In genomic region chr11:9446230-9446629, GRCh38 we compare ENCODE assay signal across 21 cellular contexts. TPM values are rescaled to one million over a fixed set of nuclear protein-coding genes. Genes with fewer than 3 reads are reported as not detected.
DNase-seq lines count a peak whose midpoint lies in the region; ATAC-seq and TF ChIP-seq lines count a peak whose summit lies in the region.
"Had no signal": no experiment of that assay in that cellular context is flagged by ENCODE, and none has a peak within 500 bp of the region (broad histone marks: within the 10 kb centered on the region; RNA-seq: fewer than 3 reads in every experiment).

No MANE protein-coding gene starts in this region.

- no peak overlapping the region for H3K4me3 ChIP-seq in CD4-positive, alpha-beta memory T cell (ENCODE audit: low read length in 2 of 2)

- H3K4me3 Mint-ChIP-seq in activated CD8-positive, alpha-beta T cell treated with anti-CD3 and anti-CD28 coated beads, Interleukin-2, amount 10 ng/mL, durations not matched to agents 7 days and 5 days = no peak overlapping the region
- H3K4me3 Mint-ChIP-seq in activated CD8-positive, alpha-beta T cell treated with anti-CD3 and anti-CD28 coated beads for 36 hours = no peak overlapping the region
- H3K4me3 Mint-ChIP-seq in CD4-positive, alpha-beta memory T cell = peak overlapping the region in 1 of 8 donors; percentile 23
- H3K4me3 Mint-ChIP-seq in T-cell (no peak overlapping the region), endothelial cell (ENCODE audit: unreplicated experiment) (peak overlapping the region; percentile 62)

- peaks cover 11% of the 10 kb centered on the region for H3K4me1 Mint-ChIP-seq in activated CD8-positive, alpha-beta T cell treated with anti-CD3 and anti-CD28 coated beads, Interleukin-2, amount 10 ng/mL, durations not matched to agents 7 days and 5 days (ENCODE audit: low read depth)
- no peaks in the 10 kb centered on the region for H3K4me1 Mint-ChIP-seq in activated CD8-positive, alpha-beta T cell treated with anti-CD3 and anti-CD28 coated beads for 36 hours (ENCODE audit: low read depth)
- H3K4me1 Mint-ChIP-seq in CD4-positive, alpha-beta memory T cell = peaks cover 3 to 10% (median 6%) of the 10 kb centered on the region in 4 donors
- H3K4me1 Mint-ChIP-seq in T-cell (peaks cover 6 to 12% (median 8%) of the 10 kb centered on the region in 3 donors), endothelial cell (ENCODE audit: unreplicated experiment) (no peaks in the 10 kb centered on the region)

- no peaks in the 10 kb centered on the region for H3K27me3 ChIP-seq in CD4-positive, alpha-beta memory T cell (ENCODE audit: insufficient read depth, low read length)
- H3K27me3 ChIP-seq: BE2C had no signal

- TF ChIP-seq CTCF in activated CD8-positive, alpha-beta T cell treated with anti-CD3 and anti-CD28 coated beads for 36 hours (IDR thresholded peaks at IDR 0.05) = no peak
- no peak for TF ChIP-seq CTCF in endothelial cell (IDR thresholded peaks at IDR 0.05; ENCODE audit: unreplicated experiment)

- H3K9me3 ChIP-seq in CD4-positive, alpha-beta memory T cell (ENCODE audit: control insufficient read depth in 1 of 2, low read length in 2 of 2) = no peaks in the 10 kb centered on the region
- H3K9me3 ChIP-seq: BE2C, SK-N-SH had no signal

- peak overlapping the region; percentile 37 for H3K27ac Mint-ChIP-seq in activated CD8-positive, alpha-beta T cell treated with anti-CD3 and anti-CD28 coated beads, Interleukin-2, amount 10 ng/mL, durations not matched to agents 7 days and 5 days
- no peak overlapping the region for H3K27ac Mint-ChIP-seq in activated CD8-positive, alpha-beta T cell treated with anti-CD3 and anti-CD28 coated beads for 36 hours
- H3K27ac Mint-ChIP-seq in CD4-positive, alpha-beta memory T cell = peak overlapping the region; percentile 9 to 70 (median 16)
- H3K27ac Mint-ChIP-seq in T-cell (peak overlapping the region; percentile 44 to 85), endothelial cell (ENCODE audit: unreplicated experiment) (no peak overlapping the region)

- no peaks in the 10 kb centered on the region for H3K9me3 Mint-ChIP-seq in activated CD8-positive, alpha-beta T cell treated with anti-CD3 and anti-CD28 coated beads, Interleukin-2, amount 10 ng/mL, durations not matched to agents 7 days and 5 days (ENCODE audit: insufficient read depth)
- H3K9me3 Mint-ChIP-seq in activated CD8-positive, alpha-beta T cell treated with anti-CD3 and anti-CD28 coated beads for 36 hours = peaks cover 5% of the 10 kb centered on the region
- peaks cover 0 to 9% (median 0%) of the 10 kb centered on the region in 8 donors for H3K9me3 Mint-ChIP-seq in CD4-positive, alpha-beta memory T cell
- H3K9me3 Mint-ChIP-seq in T-cell = no peaks in the 10 kb centered on the region
- H3K9me3 Mint-ChIP-seq in endothelial cell (ENCODE audit: unreplicated experiment) = no peaks in the 10 kb centered on the region

- H3K27me3 Mint-ChIP-seq in activated CD8-positive, alpha-beta T cell treated with anti-CD3 and anti-CD28 coated beads, Interleukin-2, amount 10 ng/mL, durations not matched to agents 7 days and 5 days (ENCODE audit: low read depth) = no peaks in the 10 kb centered on the region
- no peaks in the 10 kb centered on the region for H3K27me3 Mint-ChIP-seq in activated CD8-positive, alpha-beta T cell treated with anti-CD3 and anti-CD28 coated beads for 36 hours
- H3K27me3 Mint-ChIP-seq in CD4-positive, alpha-beta memory T cell = no peaks in the 10 kb centered on the region
- no peaks in the 10 kb centered on the region for H3K27me3 Mint-ChIP-seq in T-cell
- H3K27me3 Mint-ChIP-seq in endothelial cell (ENCODE audit: unreplicated experiment) = peaks cover 1% of the 10 kb centered on the region
- H3K27me3 Mint-ChIP-seq: CD8-positive, alpha-beta memory T cell had no signal

- intact Hi-C loops in activated CD8-positive, alpha-beta T cell treated with anti-CD3 and anti-CD28 coated beads for 36 hours (cut with micrococcal nuclease) = no loop called here
- intact Hi-C loops in CD4-positive, alpha-beta memory T cell (cut with micrococcal nuclease) = no loop called here

- ATAC-seq in activated CD8-positive, alpha-beta T cell treated with anti-CD3 and anti-CD28 coated beads, Interleukin-2, amount 10 ng/mL, durations not matched to agents 7 days and 5 days = no peak
- no peak for ATAC-seq in activated CD8-positive, alpha-beta T cell treated with anti-CD3 and anti-CD28 coated beads for 36 hours
- ATAC-seq in T-cell (replicated peaks in 1 of 4) (peak in 1 of 4 experiments; percentile 41), GM21526 (IDR thresholded peaks at IDR 0.05; ENCODE audit: low FRiP score, unreplicated experiment) (no peak)

- H3K36me3 ChIP-seq in CD4-positive, alpha-beta memory T cell (ENCODE audit: insufficient read depth, low read length) = peaks cover 11% of the 10 kb centered on the region

- H3K4me1 ChIP-seq in CD4-positive, alpha-beta memory T cell (ENCODE audit: insufficient read depth, low read length) = peaks cover 4% of the 10 kb centered on the region
- H3K4me1 ChIP-seq: BE2C had no signal

- POLR2A ChIA-PET in activated CD8-positive, alpha-beta T cell treated with anti-CD3 and anti-CD28 coated beads, Interleukin-2, amount 10 ng/mL, durations not matched to agents 7 days and 5 days (lab: Charles Lee) = no interaction called here
- POLR2A ChIA-PET in activated CD8-positive, alpha-beta T cell treated with anti-CD3 and anti-CD28 coated beads for 36 hours (lab: Charles Lee) = no interaction called here
- POLR2A ChIA-PET in CD4-positive, alpha-beta memory T cell (lab: Charles Lee; ENCODE audit: partially characterized antibody) = no interaction called here
- POLR2A ChIA-PET in T-cell (lab: Charles Lee) = no interaction called here

- H3K36me3 Mint-ChIP-seq in activated CD8-positive, alpha-beta T cell treated with anti-CD3 and anti-CD28 coated beads, Interleukin-2, amount 10 ng/mL, durations not matched to agents 7 days and 5 days (ENCODE audit: low read depth) = peaks cover 52% of the 10 kb centered on the region
- H3K36me3 Mint-ChIP-seq in activated CD8-positive, alpha-beta T cell treated with anti-CD3 and anti-CD28 coated beads for 36 hours (ENCODE audit: low read depth) = peaks cover 48% of the 10 kb centered on the region
- peaks cover 17 to 39% of the 10 kb centered on the region in 2 donors for H3K36me3 Mint-ChIP-seq in CD4-positive, alpha-beta memory T cell
- peaks cover 24% of the 10 kb centered on the region for H3K36me3 Mint-ChIP-seq in T-cell
- peaks cover 12% of the 10 kb centered on the region for H3K36me3 Mint-ChIP-seq in endothelial cell (ENCODE audit: low read depth, unreplicated experiment)

- no peak for DNase-seq in activated CD8-positive, alpha-beta T cell treated with anti-CD3 and anti-CD28 coated beads, Interleukin-2, amount 10 ng/mL, durations not matched to agents 7 days and 5 days
- DNase-seq in activated CD8-positive, alpha-beta T cell treated with anti-CD3 and anti-CD28 coated beads for 36 hours = no peak
- DNase-seq in CD4-positive, alpha-beta memory T cell = peak in 1 of 5 donors; percentile 8
- DNase-seq in T-cell = no peak
- DNase-seq in endothelial cell (ENCODE audit: low spot score) = no peak
- no peak for DNase-seq in DMS153 (lab: John Stamatoyannopoulos, UW)
- no peak for DNase-seq in activated naive CD4-positive, alpha-beta T cell treated with Interleukin-2 at 50 U/mL for 16 hours
- DNase-seq: 8988T; BE2C; CD8-positive, alpha-beta memory T cell; H7; KG1; MV-4-11; NCI-H187; NCI-H2227 treated with DMSO at 0.1 percent for 48 hours; NCI-H510A treated with DMSO at 0.1 percent for 48 hours; NCI-H774; OCI-M1; Right ventricle myocardium superior; SK-N-SH had no signal

- CTCF ChIA-PET in activated CD8-positive, alpha-beta T cell treated with anti-CD3 and anti-CD28 coated beads, Interleukin-2, amount 10 ng/mL, durations not matched to agents 7 days and 5 days (lab: Charles Lee) = no interaction called here
- CTCF ChIA-PET in activated CD8-positive, alpha-beta T cell treated with anti-CD3 and anti-CD28 coated beads for 36 hours (lab: Charles Lee) = no interaction called here
- CTCF ChIA-PET in CD4-positive, alpha-beta memory T cell (lab: Charles Lee; ENCODE audit: partially characterized antibody) = no interaction called here
- CTCF ChIA-PET in T-cell (lab: Charles Lee) = no interaction called here

- no peak overlapping the region for H3K27ac ChIP-seq in CD4-positive, alpha-beta memory T cell (ENCODE audit: low read depth, low read length)

RNA-seq across cellular contexts. Expression of gene ZNF143, which starts 14.6 kb away (rescaled TPM):
- 10 to 100 TPM; 31.4 to 33.7 TPM for total RNA-seq in activated CD8-positive, alpha-beta T cell treated with anti-CD3 and anti-CD28 coated beads, Interleukin-2, amount 10 ng/mL, durations not matched to agents 7 days and 5 days
- 10 to 100 TPM; 26.5 to 33.7 TPM for total RNA-seq in activated CD8-positive, alpha-beta T cell treated with anti-CD3 and anti-CD28 coated beads for 36 hours
- total RNA-seq in CD4-positive, alpha-beta memory T cell = 10 to 100 TPM; 50.5 to 51.1 TPM
- 10 to 100 TPM; 41.7 to 54.6 TPM for polyA plus RNA-seq in CD4-positive, alpha-beta memory T cell
- total RNA-seq in T-cell (10 to 100 TPM; 30.1 to 51.2 (median 46.3) TPM), endothelial cell (ENCODE audit: unreplicated experiment) (27.2 TPM)

Comparison
In these comparisons a context has a peak if more than half of its experiments do, and no peak if none do; other contexts are left out.
1. H3K27ac Mint-ChIP-seq: peak in activated CD8-positive, alpha-beta T cell treated with anti-CD3 and anti-CD28 coated beads, Interleukin-2, amount 10 ng/mL, durations not matched to agents 7 days and 5 days (single experiment), CD4-positive, alpha-beta memory T cell (7 of 7) and T-cell (2 of 2); none in activated CD8-positive, alpha-beta T cell treated with anti-CD3 and anti-CD28 coated beads for 36 hours (single experiment) and endothelial cell (single experiment).